ENCODE assay signal across 8 cellular contexts in the genomic region with DNA sequence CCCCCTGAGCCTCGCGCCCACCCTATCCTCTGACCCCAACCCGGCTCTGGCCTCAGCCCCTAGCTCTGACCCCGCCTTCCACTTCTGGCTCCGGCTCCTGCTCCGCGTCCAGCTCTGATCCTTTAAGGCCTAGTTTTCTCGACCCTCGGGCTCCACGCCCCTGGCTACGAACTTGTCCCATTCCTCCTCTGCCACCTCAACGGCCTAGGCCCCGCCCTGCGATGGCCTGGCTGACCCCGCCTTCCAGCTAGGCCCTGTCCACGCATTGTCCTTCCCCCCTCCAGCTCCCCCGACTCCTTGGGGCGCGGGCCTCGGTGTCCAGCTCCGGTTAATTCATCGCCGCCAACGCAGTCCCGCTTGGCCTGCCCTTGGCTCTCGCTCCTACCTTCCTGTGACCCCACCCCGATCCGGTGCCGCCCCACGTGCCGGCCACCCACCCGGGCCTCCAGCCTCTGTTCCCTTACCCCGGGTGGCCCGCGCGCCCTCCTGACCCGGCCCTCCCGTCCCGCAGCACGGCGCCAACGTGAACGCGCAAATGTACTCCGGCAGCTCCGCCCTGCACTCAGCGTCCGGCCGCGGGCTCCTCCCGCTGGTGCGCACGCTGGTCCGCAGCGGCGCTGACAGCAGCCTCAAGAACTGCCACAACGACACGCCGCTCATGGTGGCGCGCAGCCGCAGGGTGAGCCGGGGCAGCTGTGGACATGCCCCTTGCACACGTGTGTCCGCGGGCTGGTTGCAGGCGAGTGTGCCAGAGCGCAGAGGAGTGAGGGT. TPM values are rescaled to one million over a fixed set of nuclear protein-coding genes. Genes with fewer than 3 reads are reported as not detected.
DNase-seq lines count a peak whose midpoint lies in the region; ATAC-seq lines count a peak whose summit lies in the region.

No MANE protein-coding gene starts in this region.

- no peaks in the 10 kb centered on the region for H3K9me3 ChIP-seq in iPS-15b (ENCODE audit: control insufficient read depth, insufficient read depth, low read length)
- no peaks in the 10 kb centered on the region for H3K9me3 ChIP-seq in MG63

- H3K4me3 ChIP-seq in iPS-15b (ENCODE audit: low read depth, low read length) (peak overlapping the region; percentile 85), rectal smooth muscle tissue (ENCODE audit: low read length) (peak overlapping the region; percentile 65), MG63 (no peak overlapping the region)

- H3K27me3 ChIP-seq in iPS-15b (ENCODE audit: control insufficient read depth, insufficient read depth, low read length): peaks cover 27% of the 10 kb centered on the region
- no peaks in the 10 kb centered on the region for H3K27me3 ChIP-seq in rectal smooth muscle tissue (ENCODE audit: control insufficient read depth, insufficient read depth, low read length)
- H3K27me3 ChIP-seq in MG63: no peaks in the 10 kb centered on the region

- H3K36me3 ChIP-seq in iPS-15b (ENCODE audit: control insufficient read depth, insufficient read depth, low read length): no peaks in the 10 kb centered on the region
- peaks cover 17% of the 10 kb centered on the region for H3K36me3 ChIP-seq in rectal smooth muscle tissue (ENCODE audit: control insufficient read depth, insufficient read depth, low read length)
- H3K36me3 ChIP-seq in MG63: peaks cover 72% of the 10 kb centered on the region

- ATAC-seq in GM18519 (IDR thresholded peaks at IDR 0.05; ENCODE audit: low FRiP score, unreplicated experiment): no peak

- H3K9ac ChIP-seq in iPS-15b (ENCODE audit: low read depth, low read length): peak overlapping the region; percentile 37
- no peak overlapping the region for H3K9ac ChIP-seq in rectal smooth muscle tissue (ENCODE audit: low read length)

- DNase-seq in ELR (ENCODE audit: low read depth): peak; percentile 51
- DNase-seq in astrocyte of the hippocampus (ENCODE audit: low read depth, low spot score): peak; percentile 75
- DNase-seq in SIG-M5 (lab: John Stamatoyannopoulos, UW): no peak
- DNase-seq in MG63: no peak
- no peak for DNase-seq in NOMO-1 (lab: John Stamatoyannopoulos, UW; ENCODE audit: unreplicated experiment in 2 of 2)

- H3K4me1 ChIP-seq in iPS-15b (ENCODE audit: control insufficient read depth, insufficient read depth, low read length): peaks cover 16% of the 10 kb centered on the region
- H3K4me1 ChIP-seq in rectal smooth muscle tissue (ENCODE audit: control insufficient read depth, insufficient read depth, low read length): peaks cover 22% of the 10 kb centered on the region

- peak overlapping the region; percentile 85 for H3K27ac ChIP-seq in rectal smooth muscle tissue (ENCODE audit: low read depth, low read length)

RNA-seq across cellular contexts. Expression of gene BCL3, which starts 9.4 kb away (rescaled TPM):
- 2.2 and 3.6 TPM in 2 replicates for total RNA-seq in MG63 (2014; rRNA removed; shearing (Covaris generic); ENCODE audit: low replicate concordance)

RNA-seq across cellular contexts. Expression of gene CBLC, which starts 19.8 kb away (rescaled TPM):
- total RNA-seq in MG63 (2014; rRNA removed; shearing (Covaris generic); ENCODE audit: low replicate concordance): not detected in 2 replicates

RNA-seq across cellular contexts. Expression of gene BCAM, which starts 51.0 kb away (rescaled TPM):
- 4.1 and 6.1 TPM in 2 replicates for total RNA-seq in MG63 (2014; rRNA removed; shearing (Covaris generic); ENCODE audit: low replicate concordance)

RNA-seq across cellular contexts. Expression of gene CEACAM16, which starts 59.0 kb away (rescaled TPM):
- total RNA-seq in MG63 (2014; rRNA removed; shearing (Covaris generic); ENCODE audit: low replicate concordance): 0.92 TPM in 1 of 2 replicates, not detected in the other

Comparison
In these comparisons a context has a peak if more than half of its experiments do, and no peak if none do; other contexts are left out.
1. DNase-seq: peak in ELR (single experiment) and astrocyte of the hippocampus (single experiment); none in SIG-M5 (single experiment), MG63 (single experiment) and NOMO-1 (0 of 2).